In genomic region chr2:239146011-239146641, GRCh38 we compare ENCODE assay signal across 14 cellular contexts.
DNase-seq lines count a peak whose midpoint lies in the region; ATAC-seq and TF ChIP-seq lines count a peak whose summit lies in the region.
"Had no signal": no experiment of that assay in that cellular context is flagged by ENCODE, and none has a peak within 500 bp of the region (broad histone marks: within the 10 kb centered on the region; RNA-seq: fewer than 3 reads in every experiment).

No MANE protein-coding gene starts in this region.

- no peak for TF ChIP-seq POLR2A in spleen (IDR thresholded peaks at IDR 0.05)

- H3K4me3 ChIP-seq in GM12864 (ENCODE audit: low read depth, low read length) (no peak overlapping the region), spleen (no peak overlapping the region)
- no peak overlapping the region for H3K4me3 ChIP-seq in effector memory CD4-positive, alpha-beta T cell (ENCODE audit: insufficient read depth, low read depth, low read length, poor library complexity, severe bottlenecking)

- TF ChIP-seq CTCF in GM12864 (IDR thresholded peaks at IDR 0.05; ENCODE audit: low read depth, low read length, missing control alignments): no peak
- no peak for TF ChIP-seq CTCF in spleen (IDR thresholded peaks at IDR 0.05 in 8 of 11, conservative IDR thresholded peaks at IDR 0.05 in 3 of 11)

- WGBS in spleen, 5 donors: 85 to 90% (median 89%) methylated on average over 18 to 19 of the region's 19 CpGs

- intact Hi-C loops in spleen (cut with DNase I; ENCODE audit: low total_unique reads): no loop called here

- ATAC-seq in GM21529 (IDR thresholded peaks at IDR 0.05; ENCODE audit: unreplicated experiment) (peak; percentile 50), GM18502 (IDR thresholded peaks at IDR 0.05; ENCODE audit: poor library complexity, unreplicated experiment) (no peak)
- ATAC-seq: left colon, sciatic nerve had no signal

- H3K36me3 ChIP-seq in spleen: peaks cover 0 to 95% (median 46%) of the 10 kb centered on the region in 6 donors
- H3K36me3 ChIP-seq in effector memory CD4-positive, alpha-beta T cell (ENCODE audit: control insufficient read depth, insufficient read depth, low read length): peaks cover 44% of the 10 kb centered on the region

- DNase-seq in GM12864 (ENCODE audit: low read depth) (peak; percentile 12), spleen (peak; percentile 69), NCI-H2171 treated with DMSO at 0.1 percent for 48 hours (lab: John Stamatoyannopoulos, UW) (no peak)
- no peak for DNase-seq in effector memory CD4-positive, alpha-beta T cell
- DNase-seq: H9; left colon; NCI-H1417 treated with DMSO at 0.1 percent for 48 hours; RPMI8226; stimulated activated CD4-positive, alpha-beta T cell treated with anti-CD3 and anti-CD28 coated beads, Interleukin-2, amount 100 ng/mL, for 24 hours; substantia nigra had no signal

- peak overlapping the region; percentile 10 for H3K27ac ChIP-seq in cingulate gyrus (ENCODE audit: low read depth, low read length)
- H3K27ac ChIP-seq in spleen: no peak overlapping the region
- H3K27ac ChIP-seq in effector memory CD4-positive, alpha-beta T cell (ENCODE audit: insufficient read depth, low read length, poor library complexity, severe bottlenecking): no peak overlapping the region

- H3K9me3 ChIP-seq in spleen: peaks cover 0 to 9% (median 0%) of the 10 kb centered on the region in 8 donors
- peaks cover 5% of the 10 kb centered on the region for H3K9me3 ChIP-seq in effector memory CD4-positive, alpha-beta T cell (ENCODE audit: control insufficient read depth, low read length)

- H3K4me1 ChIP-seq in spleen: peaks cover 0 to 6% (median 3%) of the 10 kb centered on the region in 6 donors
- H3K4me1 ChIP-seq in effector memory CD4-positive, alpha-beta T cell (ENCODE audit: control insufficient read depth, insufficient read depth, low read length, poor library complexity, severe bottlenecking): no peaks in the 10 kb centered on the region

- no peaks in the 10 kb centered on the region for H3K27me3 ChIP-seq in spleen (replicated peaks in 1 of 7)
- no peaks in the 10 kb centered on the region for H3K27me3 ChIP-seq in effector memory CD4-positive, alpha-beta T cell (replicated peaks; ENCODE audit: control insufficient read depth, insufficient read depth, low read length, poor library complexity, severe bottlenecking)

Comparison
In these comparisons a context has a peak if more than half of its experiments do, and no peak if none do; other contexts are left out.
1. DNase-seq: peak in GM12864 (single experiment) and spleen (single experiment); none in NCI-H2171 treated with DMSO at 0.1 percent for 48 hours (single experiment) and effector memory CD4-positive, alpha-beta T cell (0 of 3).